ENCODE assay signal across 8 cellular contexts in the genomic region with DNA sequence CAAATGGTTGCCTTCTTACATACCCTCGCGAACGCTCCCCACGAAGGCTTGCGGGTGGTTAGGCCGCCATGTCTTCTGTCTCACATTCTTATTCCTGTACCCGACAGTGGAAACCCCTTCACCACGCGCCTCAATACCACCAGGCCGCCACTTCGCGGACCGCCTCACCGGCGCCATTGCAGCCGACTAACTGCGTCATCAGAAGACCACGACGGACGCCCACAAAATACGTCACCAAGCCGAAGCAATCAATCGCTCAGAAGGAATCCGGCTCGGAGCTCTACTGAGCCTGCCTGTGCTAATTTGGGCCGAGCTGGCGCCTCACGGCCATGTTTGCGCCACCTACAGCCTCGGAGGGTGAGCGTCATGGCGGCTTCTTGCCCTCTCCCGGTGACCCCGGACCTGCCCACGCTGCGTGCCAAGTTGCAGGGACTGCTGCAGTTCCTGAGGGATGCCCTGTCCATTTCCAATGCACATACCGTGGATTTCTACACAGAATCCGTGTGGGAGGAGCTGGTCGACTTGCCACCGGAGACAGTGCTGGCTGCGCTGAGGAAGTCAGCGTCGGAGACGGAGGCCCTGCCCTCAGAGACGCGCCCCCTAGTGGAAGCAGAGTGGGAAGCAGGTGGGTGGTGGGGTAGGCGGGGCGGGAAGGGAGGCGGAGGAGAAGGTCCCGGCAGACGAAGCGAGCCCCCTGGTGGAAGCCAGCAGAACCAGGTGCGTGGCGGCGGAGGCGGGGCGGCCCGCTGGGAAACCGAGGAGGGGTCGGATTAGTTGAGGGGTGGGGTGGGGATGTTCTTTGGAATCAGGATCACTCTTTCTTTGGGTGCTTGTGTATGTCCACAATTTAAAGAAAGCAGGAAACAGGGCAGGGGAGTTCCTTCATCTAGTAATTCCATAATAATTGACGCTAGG. TPM values are rescaled to one million over a fixed set of nuclear protein-coding genes. Genes with fewer than 3 reads are reported as not detected.
A peak's percentile ranks its signal among the peaks of the same experiment; 100 is the strongest.
DNase-seq lines count a peak whose midpoint lies in the region; ATAC-seq, FAIRE-seq and TF ChIP-seq lines count a peak whose summit lies in the region.

A gene with protein sequence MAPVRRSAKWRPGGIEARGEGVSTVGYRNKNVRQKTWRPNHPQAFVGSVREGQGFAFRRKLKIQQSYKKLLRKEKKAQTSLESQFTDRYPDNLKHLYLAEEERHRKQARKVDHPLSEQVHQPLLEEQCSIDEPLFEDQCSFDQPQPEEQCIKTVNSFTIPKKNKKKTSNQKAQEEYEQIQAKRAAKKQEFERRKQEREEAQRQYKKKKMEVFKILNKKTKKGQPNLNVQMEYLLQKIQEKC (minus strand): TSS at position 188 of the 915 bp plus-strand sequence. CDS start 11 bp downstream, at position 177.
A gene with protein sequence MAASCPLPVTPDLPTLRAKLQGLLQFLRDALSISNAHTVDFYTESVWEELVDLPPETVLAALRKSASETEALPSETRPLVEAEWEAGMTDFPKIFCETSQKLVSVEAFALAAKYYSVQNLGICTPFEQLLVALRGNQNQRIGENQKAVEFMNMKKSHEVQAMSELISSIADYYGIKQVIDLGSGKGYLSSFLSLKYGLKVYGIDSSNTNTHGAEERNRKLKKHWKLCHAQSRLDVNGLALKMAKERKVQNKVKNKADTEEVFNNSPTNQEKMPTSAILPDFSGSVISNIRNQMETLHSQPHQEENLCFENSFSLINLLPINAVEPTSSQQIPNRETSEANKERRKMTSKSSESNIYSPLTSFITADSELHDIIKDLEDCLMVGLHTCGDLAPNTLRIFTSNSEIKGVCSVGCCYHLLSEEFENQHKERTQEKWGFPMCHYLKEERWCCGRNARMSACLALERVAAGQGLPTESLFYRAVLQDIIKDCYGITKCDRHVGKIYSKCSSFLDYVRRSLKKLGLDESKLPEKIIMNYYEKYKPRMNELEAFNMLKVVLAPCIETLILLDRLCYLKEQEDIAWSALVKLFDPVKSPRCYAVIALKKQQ (plus strand): TSS at position 330 of the 915 bp plus-strand sequence. CDS start 37 bp downstream, at position 367.

- peaks cover 43% of the 10 kb centered on the region for H3K4me1 ChIP-seq in Karpas-422 (ENCODE audit: low read length)
- peaks cover 3% of the 10 kb centered on the region for H3K4me1 ChIP-seq in fibroblast of lung (ENCODE audit: control insufficient read depth, extremely low read depth, insufficient read depth, low read length)
- H3K4me1 ChIP-seq in naive thymus-derived CD4-positive, alpha-beta T cell (ENCODE audit: control insufficient read depth in 2 of 2, insufficient read depth in 2 of 2, low read length in 2 of 2): peaks cover 27 to 31% of the 10 kb centered on the region in 2 donors

- H3K4me1 Mint-ChIP-seq in naive thymus-derived CD4-positive, alpha-beta T cell: peaks cover 24 to 80% (median 69%) of the 10 kb centered on the region in 7 donors
- H3K4me1 Mint-ChIP-seq in stimulated activated naive B cell treated with anti-CD40 and anti-IgM and Interleukin-4, amounts not matched to agents 10 μg/mL and 1 μg/mL and 100 μg/mL, for 72 hours: peaks cover 18 to 22% of the 10 kb centered on the region in 2 donors

- H3K9me2 ChIP-seq in Karpas-422 (replicated peaks; ENCODE audit: insufficient read depth, low read length): no peaks in the 10 kb centered on the region

- CTCF ChIA-PET in naive thymus-derived CD4-positive, alpha-beta T cell (lab: Charles Lee): interaction anchor here (0.7 to 2.3 kb wide), 7 partner anchors 10 to 713 kb away, joined by 3 to 7 read pairs (median 3); a partner anchor contains a TSS

- H3K36me3 Mint-ChIP-seq in naive thymus-derived CD4-positive, alpha-beta T cell: peaks cover 0 to 43% (median 30%) of the 10 kb centered on the region in 5 donors
- peaks cover 27% of the 10 kb centered on the region in 2 donors for H3K36me3 Mint-ChIP-seq in stimulated activated naive B cell treated with anti-CD40 and anti-IgM and Interleukin-4, amounts not matched to agents 10 μg/mL and 1 μg/mL and 100 μg/mL, for 72 hours

- H3K79me2 ChIP-seq in Karpas-422 (ENCODE audit: low read length) (peaks cover 63% of the 10 kb centered on the region), fibroblast of lung (ENCODE audit: control insufficient read depth, insufficient read depth, low read length) (peaks cover 20% of the 10 kb centered on the region)

- peak within 1 kb of the TSS; percentile 95 for H3K9ac ChIP-seq in Karpas-422 (ENCODE audit: low read length)
- H3K9ac ChIP-seq in fibroblast of lung (ENCODE audit: insufficient read depth, low read length): peak within 1 kb of the TSS; percentile 91

- H3K9me3 ChIP-seq in Karpas-422 (ENCODE audit: low read length) (no peaks in the 10 kb centered on the region), fibroblast of lung (ENCODE audit: control insufficient read depth, insufficient read depth, low read depth, low read length) (no peaks in the 10 kb centered on the region)
- no peaks in the 10 kb centered on the region for H3K9me3 ChIP-seq in naive thymus-derived CD4-positive, alpha-beta T cell (ENCODE audit: control insufficient read depth in 2 of 3, low read length in 3 of 3)

- peaks cover 22% of the 10 kb centered on the region; the same call in 1 of the 2 replicates for H3K36me3 ChIP-seq in Karpas-422 (ENCODE audit: insufficient read depth, low read length)
- no peaks in the 10 kb centered on the region for H3K36me3 ChIP-seq in fibroblast of lung (ENCODE audit: control insufficient read depth, insufficient read depth, low read length)
- peaks cover 0 to 16% (median 15%) of the 10 kb centered on the region in 3 experiments for H3K36me3 ChIP-seq in naive thymus-derived CD4-positive, alpha-beta T cell (ENCODE audit: control insufficient read depth in 2 of 3, insufficient read depth in 3 of 3, low read length in 3 of 3)

- H2AFZ ChIP-seq in Karpas-422 (ENCODE audit: low read length): peak within 1 kb of the TSS; percentile 93; the same call in 1 of the 2 replicates
- peak within 1 kb of the TSS; percentile 97 for H2AFZ ChIP-seq in fibroblast of lung (ENCODE audit: low read length)

- peak within 1 kb of the TSS; percentile 99 to 100 (median 100) for H3K27ac Mint-ChIP-seq in naive thymus-derived CD4-positive, alpha-beta T cell
- peak within 1 kb of the TSS; percentile 99 for H3K27ac Mint-ChIP-seq in stimulated activated naive B cell treated with anti-CD40 and anti-IgM and Interleukin-4, amounts not matched to agents 10 μg/mL and 1 μg/mL and 100 μg/mL, for 72 hours

- intact Hi-C loops in naive thymus-derived CD4-positive, alpha-beta T cell (cut with micrococcal nuclease): loop anchor here (1.0 to 5.0 kb wide), 5 partner anchors 328 to 714 kb away; a partner anchor contains a TSS

- H3K4me2 ChIP-seq in Karpas-422 (ENCODE audit: low read depth, low read length, poor library complexity, severe bottlenecking) (peak within 1 kb of the TSS; percentile 85), fibroblast of lung (ENCODE audit: extremely low read depth, insufficient read depth, low read length) (peak within 1 kb of the TSS; percentile 91)

- POLR2A ChIA-PET in naive thymus-derived CD4-positive, alpha-beta T cell (lab: Charles Lee): interaction anchor here (0.7 to 1.5 kb wide), 6 partner anchors 11 to 714 kb away, joined by 3 to 7 read pairs (median 4); a partner anchor contains a TSS

- H3K27me3 ChIP-seq in Karpas-422 (ENCODE audit: low read length): no peaks in the 10 kb centered on the region
- no peaks in the 10 kb centered on the region for H3K27me3 ChIP-seq in fibroblast of lung (ENCODE audit: control insufficient read depth, insufficient read depth, low read length)
- H3K27me3 ChIP-seq in naive thymus-derived CD4-positive, alpha-beta T cell (ENCODE audit: control insufficient read depth in 2 of 2, insufficient read depth in 2 of 2, low read length in 2 of 2): no peaks in the 10 kb centered on the region

- peaks cover 0 to 6% (median 0%) of the 10 kb centered on the region in 11 donors for H3K9me3 Mint-ChIP-seq in naive thymus-derived CD4-positive, alpha-beta T cell
- no peaks in the 10 kb centered on the region for H3K9me3 Mint-ChIP-seq in stimulated activated naive B cell treated with anti-CD40 and anti-IgM and Interleukin-4, amounts not matched to agents 10 μg/mL and 1 μg/mL and 100 μg/mL, for 72 hours

- peak within 1 kb of the TSS; percentile 92 to 100 (median 98) for H3K4me3 Mint-ChIP-seq in naive thymus-derived CD4-positive, alpha-beta T cell
- peak within 1 kb of the TSS; percentile 92 to 95 for H3K4me3 Mint-ChIP-seq in stimulated activated naive B cell treated with anti-CD40 and anti-IgM and Interleukin-4, amounts not matched to agents 10 μg/mL and 1 μg/mL and 100 μg/mL, for 72 hours

- peak within 1 kb of the TSS; percentile 78 for H3K27ac ChIP-seq in Karpas-422 (ENCODE audit: low read length)
- H3K27ac ChIP-seq in fibroblast of lung (ENCODE audit: insufficient read depth, low read length): peak within 1 kb of the TSS; percentile 98
- H3K27ac ChIP-seq in naive thymus-derived CD4-positive, alpha-beta T cell (ENCODE audit: low read depth, low read length): peak within 1 kb of the TSS; percentile 95

- peak; percentile 98 for DNase-seq in EH (ENCODE audit: low read depth)
- DNase-seq in Karpas-422: peak; percentile 99
- peak; percentile 92 for DNase-seq in RCC 7860 (ENCODE audit: low spot score)
- peak; percentile 96 to 98 for DNase-seq in activated T-helper 1 cell treated with anti-CD3 and anti-CD28 coated beads, Interleukin-2, amount 50 U/mL, for 16 hours (ENCODE audit: low read depth in 1 of 2, low spot score in 1 of 2)
- DNase-seq in fibroblast of lung (ENCODE audit: low read depth in 2 of 2): peak; percentile 98 to 99
- peak; percentile 95 to 100 (median 98) for DNase-seq in naive thymus-derived CD4-positive, alpha-beta T cell
- DNase-seq in stimulated activated naive B cell treated with anti-CD40 and anti-IgM and Interleukin-4, amounts not matched to agents 10 μg/mL and 1 μg/mL and 100 μg/mL, for 72 hours: peak; percentile 96

- peak; percentile 93 for ATAC-seq in GM21825 (IDR thresholded peaks at IDR 0.05; ENCODE audit: unreplicated experiment)
- peak; percentile 94 for ATAC-seq in naive thymus-derived CD4-positive, alpha-beta T cell
- ATAC-seq in stimulated activated naive B cell treated with anti-CD40 and anti-IgM and Interleukin-4, amounts not matched to agents 10 μg/mL and 1 μg/mL and 100 μg/mL, for 72 hours (replicated peaks): peak; percentile 95

- FAIRE-seq in RCC 7860 (lab: Jason Lieb, UNC): no peak

- H3K27me3 Mint-ChIP-seq in naive thymus-derived CD4-positive, alpha-beta T cell: peaks cover 0 to 4% (median 0%) of the 10 kb centered on the region in 5 donors
- no peaks in the 10 kb centered on the region for H3K27me3 Mint-ChIP-seq in stimulated activated naive B cell treated with anti-CD40 and anti-IgM and Interleukin-4, amounts not matched to agents 10 μg/mL and 1 μg/mL and 100 μg/mL, for 72 hours

- peaks cover 19% of the 10 kb centered on the region; the same call in 1 of the 2 replicates for H4K20me1 ChIP-seq in Karpas-422 (ENCODE audit: insufficient read depth, low read depth, low read length)
- no peaks in the 10 kb centered on the region for H4K20me1 ChIP-seq in fibroblast of lung (ENCODE audit: control insufficient read depth, extremely low read depth, insufficient read depth, low read length)

- TF ChIP-seq CTCF in fibroblast of lung (conservative IDR thresholded peaks at IDR 0.05 in 1 of 2, IDR thresholded peaks at IDR 0.05 in 1 of 2; ENCODE audit: low read depth in 1 of 2, low read length in 2 of 2): peak; percentile 70 to 79

- H3K4me3 ChIP-seq in Karpas-422 (ENCODE audit: low read length) (peak within 1 kb of the TSS; percentile 97), fibroblast of lung (replicated peaks in 1 of 4; ENCODE audit: control extremely low read depth in 1 of 4, insufficient read depth in 1 of 4, low read depth in 3 of 4, low read length in 4 of 4) (peak within 1 kb of the TSS; percentile 84 to 100 (median 98))
- peak within 1 kb of the TSS; percentile 93 for H3K4me3 ChIP-seq in naive thymus-derived CD4-positive, alpha-beta T cell (ENCODE audit: low read length)

RNA-seq across cellular contexts. Expression of the first gene that starts in this region (rescaled TPM):
- 36.5 and 55.2 TPM in 2 replicates for total RNA-seq in Karpas-422 (2014; rRNA removed; shearing (Covaris generic); ENCODE audit: low replicate concordance)
- 57.8 and 70.4 TPM in 2 replicates for total RNA-seq in fibroblast of lung
- polyA plus RNA-seq in fibroblast of lung: 46.9 and 50.9 TPM in 2 replicates
- polyA plus RNA-seq in fibroblast of lung (2012): 31.3 and 42.7 TPM in 2 replicates
- polyA minus RNA-seq in fibroblast of lung (ENCODE audit: low replicate concordance): 0.98 and 1.2 TPM in 2 replicates
- 100 to 1,000 TPM in 2 of 5 experiments, 10 to 100 TPM in 3; 44.9 to 150 (median 70.8) TPM for total RNA-seq in naive thymus-derived CD4-positive, alpha-beta T cell
- 100 to 1,000 TPM in 1 of 2 donors, 10 to 100 TPM in 1; 79.7 to 101 TPM for polyA plus RNA-seq in naive thymus-derived CD4-positive, alpha-beta T cell

RNA-seq across cellular contexts. Expression of the second gene that starts in this region (rescaled TPM):
- total RNA-seq in Karpas-422 (2014; rRNA removed; shearing (Covaris generic); ENCODE audit: low replicate concordance): 15.9 and 31.6 TPM in 2 replicates
- 6.9 and 9.5 TPM in 2 replicates for total RNA-seq in fibroblast of lung
- polyA plus RNA-seq in fibroblast of lung: 3.2 and 4.2 TPM in 2 replicates
- polyA plus RNA-seq in fibroblast of lung (2012): 2.9 and 4.2 TPM in 2 replicates
- polyA minus RNA-seq in fibroblast of lung (ENCODE audit: low replicate concordance): 2.7 TPM in 1 of 2 replicates, not detected in the other
- 10 to 100 TPM in 4 of 5 experiments, 1 to 10 TPM in 1; 8.6 to 27.5 (median 14.5) TPM for total RNA-seq in naive thymus-derived CD4-positive, alpha-beta T cell
- 10 to 100 TPM; 15.2 to 18.5 TPM for polyA plus RNA-seq in naive thymus-derived CD4-positive, alpha-beta T cell

Comparison
In these comparisons a context has a peak if more than half of its experiments do, and no peak if none do; other contexts are left out.
1. Peak in every context shown above with its lines: DNase-seq, ATAC-seq, H3K4me3 ChIP-seq and H3K27ac ChIP-seq.